Comparison of ENCODE assay signal across 1 cellular context in genomic region chr17:82020874-82021727, GRCh38.
A peak's percentile ranks its signal among the peaks of the same experiment; 100 is the strongest.
TF ChIP-seq lines count a peak whose summit lies in the region.

No MANE protein-coding gene starts in this region.

TF ChIP-seq in HepG2, 621 proteins besides CTCF, POLR2A, EP300 and RAD21 (continued from another document and continues in another):
- peak; percentile 52; the same call in 1 of the 2 replicates for TF ChIP-seq TFDP1 (CRISPR knock-in tag; IDR thresholded peaks at IDR 0.05; ENCODE audit: borderline replicate concordance)
- TF ChIP-seq ZNF737 (CRISPR knock-in tag; IDR thresholded peaks at IDR 0.05; ENCODE audit: borderline replicate concordance), result 0 out of 2 replicates have a peak, but pooled peaks have one; percentile 26
- peak; percentile 12; the same call in 1 of the 2 replicates for TF ChIP-seq ZMYM3 (CRISPR knock-in tag; IDR thresholded peaks at IDR 0.05)
- TF ChIP-seq MYNN (CRISPR knock-in tag; IDR thresholded peaks at IDR 0.05; ENCODE audit: low read depth), result no peak
- TF ChIP-seq ZNF484 (CRISPR knock-in tag; IDR thresholded peaks at IDR 0.05; ENCODE audit: borderline replicate concordance, low read depth), result no peak
- no peak for TF ChIP-seq PTBP1 (IDR thresholded peaks at IDR 0.05; ENCODE audit: low read depth, low read length, poor library complexity, severe bottlenecking)
- TF ChIP-seq ZNF589 (CRISPR knock-in tag; conservative IDR thresholded peaks at IDR 0.05), result no peak; the same call in 1 of the 2 replicates
- TF ChIP-seq KDM1A (CRISPR knock-in tag; IDR thresholded peaks at IDR 0.05), result 0 out of 2 replicates have a peak, but pooled peaks have one; percentile 40
- TF ChIP-seq MTF2 (CRISPR knock-in tag; IDR thresholded peaks at IDR 0.05; ENCODE audit: borderline replicate concordance), result peak; percentile 88; the same call in 1 of the 2 replicates
- TF ChIP-seq MEF2D (CRISPR knock-in tag; IDR thresholded peaks at IDR 0.05), result peak; percentile 83; the same call in 1 of the 2 replicates
- TF ChIP-seq SOX6 (IDR thresholded peaks at IDR 0.05), result no peak
- TF ChIP-seq SOX6 (CRISPR knock-in tag; IDR thresholded peaks at IDR 0.05), result peak; percentile 38; the same call in 1 of the 2 replicates
- TF ChIP-seq PLSCR1 (CRISPR knock-in tag; IDR thresholded peaks at IDR 0.05; ENCODE audit: borderline replicate concordance), result no peak
- TF ChIP-seq ZNF282 (IDR thresholded peaks at IDR 0.05; ENCODE audit: partially characterized antibody), result no peak
- peak; percentile 83; the same call in 1 of the 2 replicates for TF ChIP-seq RELA (CRISPR knock-in tag; IDR thresholded peaks at IDR 0.05)
- no peak for TF ChIP-seq IRF1 (CRISPR knock-in tag; IDR thresholded peaks at IDR 0.05; ENCODE audit: low read depth)
- peak; percentile 78 for TF ChIP-seq RBM22 (optimal IDR thresholded peaks at IDR 0.05; ENCODE audit: low read length)
- TF ChIP-seq ZNF350 (CRISPR knock-in tag; IDR thresholded peaks at IDR 0.05; ENCODE audit: borderline replicate concordance, low read depth), result peak; percentile 75
- peak; percentile 78; the same call in 1 of the 2 replicates for TF ChIP-seq ZNF431 (CRISPR knock-in tag; IDR thresholded peaks at IDR 0.05; ENCODE audit: borderline replicate concordance, low read depth)
- peak; percentile 76; the same call in 1 of the 2 replicates for TF ChIP-seq CHCHD3 (CRISPR knock-in tag; IDR thresholded peaks at IDR 0.05)
- peak; percentile 91; the same call in 1 of the 2 replicates for TF ChIP-seq ZNF724P (CRISPR knock-in tag; IDR thresholded peaks at IDR 0.05; ENCODE audit: borderline replicate concordance)
- no peak for TF ChIP-seq KAT2B (IDR thresholded peaks at IDR 0.05; ENCODE audit: borderline replicate concordance, low read depth, low read length)
- peak; percentile 80 for TF ChIP-seq ZNF777 (CRISPR knock-in tag; IDR thresholded peaks at IDR 0.05)
- TF ChIP-seq HNF1B (CRISPR knock-in tag; IDR thresholded peaks at IDR 0.05), result peak; percentile 89
- TF ChIP-seq ZNF556 (CRISPR knock-in tag; IDR thresholded peaks at IDR 0.05; ENCODE audit: borderline replicate concordance), result no peak
- TF ChIP-seq ZNF782 (CRISPR knock-in tag; IDR thresholded peaks at IDR 0.05; ENCODE audit: borderline replicate concordance), result peak; percentile 54; the same call in 1 of the 2 replicates
- TF ChIP-seq PAWR (CRISPR knock-in tag; IDR thresholded peaks at IDR 0.05; ENCODE audit: borderline replicate concordance), result 0 out of 2 replicates have a peak, but pooled peaks have one; percentile 78
- peak; percentile 31; the same call in 1 of the 2 replicates for TF ChIP-seq NCOA2 (CRISPR knock-in tag; IDR thresholded peaks at IDR 0.05)
- peak; percentile 37 for TF ChIP-seq SP2 (CRISPR knock-in tag; IDR thresholded peaks at IDR 0.05)
- TF ChIP-seq EED (CRISPR knock-in tag; IDR thresholded peaks at IDR 0.05), result peak; percentile 92
- TF ChIP-seq ZEB1 (IDR thresholded peaks at IDR 0.05; ENCODE audit: insufficient replicate concordance, low read depth), result peak; percentile 61
- TF ChIP-seq GZF1 (CRISPR knock-in tag; IDR thresholded peaks at IDR 0.05), result peak; percentile 87; the same call in 1 of the 2 replicates
- no peak for TF ChIP-seq ZNF563 (CRISPR knock-in tag; IDR thresholded peaks at IDR 0.05)
- TF ChIP-seq HOXA9 (CRISPR knock-in tag; IDR thresholded peaks at IDR 0.05; ENCODE audit: borderline replicate concordance), result no peak
- TF ChIP-seq ZMYM4 (CRISPR knock-in tag; IDR thresholded peaks at IDR 0.05), result peak; percentile 21; the same call in 1 of the 2 replicates
- no peak for TF ChIP-seq SETDB1 (CRISPR knock-in tag; IDR thresholded peaks at IDR 0.05; ENCODE audit: borderline replicate concordance)
- TF ChIP-seq SNAPC2 (CRISPR knock-in tag; IDR thresholded peaks at IDR 0.05), result 0 out of 2 replicates have a peak, but pooled peaks have one; percentile 56
- TF ChIP-seq ZNF766 (CRISPR knock-in tag; IDR thresholded peaks at IDR 0.05; ENCODE audit: borderline replicate concordance), result 0 out of 2 replicates have a peak, but pooled peaks have one; percentile 49
- TF ChIP-seq ZNF232 (CRISPR knock-in tag; IDR thresholded peaks at IDR 0.05; ENCODE audit: borderline replicate concordance), result peak; percentile 85; the same call in 1 of the 2 replicates
- TF ChIP-seq ZFP36 (IDR thresholded peaks at IDR 0.05; ENCODE audit: borderline replicate concordance, low read depth, low read length, partially characterized antibody), result peak; percentile 39
- no peak; the same call in 1 of the 2 replicates for TF ChIP-seq HOMEZ (CRISPR knock-in tag; IDR thresholded peaks at IDR 0.05; ENCODE audit: low read depth)
- peak; percentile 49; the same call in 1 of the 2 replicates for TF ChIP-seq FOXJ3 (CRISPR knock-in tag; IDR thresholded peaks at IDR 0.05; ENCODE audit: borderline replicate concordance)
- peak; percentile 58; the same call in 1 of the 2 replicates for TF ChIP-seq IKZF5 (CRISPR knock-in tag; IDR thresholded peaks at IDR 0.05)
- no peak for TF ChIP-seq ZNF33A (CRISPR knock-in tag; IDR thresholded peaks at IDR 0.05; ENCODE audit: borderline replicate concordance)
- TF ChIP-seq HMG20B (CRISPR knock-in tag; conservative IDR thresholded peaks at IDR 0.05), result no peak; the same call in 1 of the 2 replicates
- TF ChIP-seq ZNF10 (CRISPR knock-in tag; IDR thresholded peaks at IDR 0.05; ENCODE audit: borderline replicate concordance, low read depth), result no peak; the same call in 1 of the 2 replicates
- TF ChIP-seq GTF2F1 (IDR thresholded peaks at IDR 0.05; ENCODE audit: low read length), result no peak
- TF ChIP-seq KLF12 (CRISPR knock-in tag; IDR thresholded peaks at IDR 0.05; ENCODE audit: borderline replicate concordance), result peak; percentile 84
- TF ChIP-seq AHR (CRISPR knock-in tag; IDR thresholded peaks at IDR 0.05), result 0 out of 2 replicates have a peak, but pooled peaks have one; percentile 52
- no peak for TF ChIP-seq CREBL2 (CRISPR knock-in tag; IDR thresholded peaks at IDR 0.05; ENCODE audit: borderline replicate concordance)
- peak; percentile 45 for TF ChIP-seq DBP (CRISPR knock-in tag; IDR thresholded peaks at IDR 0.05; ENCODE audit: not compliant biosample characterization)
- TF ChIP-seq ZNF510 (CRISPR knock-in tag; IDR thresholded peaks at IDR 0.05; ENCODE audit: low read depth), result 0 out of 2 replicates have a peak, but pooled peaks have one; percentile 22
- TF ChIP-seq ZNF17 (CRISPR knock-in tag; IDR thresholded peaks at IDR 0.05), result no peak
- no peak for TF ChIP-seq PHB2 (IDR thresholded peaks at IDR 0.05; ENCODE audit: partially characterized antibody)
- peak; percentile 76; the same call in 1 of the 2 replicates for TF ChIP-seq NCOA1 (CRISPR knock-in tag; IDR thresholded peaks at IDR 0.05)
- TF ChIP-seq SP1 (IDR thresholded peaks at IDR 0.05), result no peak
- TF ChIP-seq SP1 (CRISPR knock-in tag; IDR thresholded peaks at IDR 0.05), result peak; percentile 62
- peak; percentile 96 for TF ChIP-seq KDM2A (CRISPR knock-in tag; IDR thresholded peaks at IDR 0.05; ENCODE audit: borderline replicate concordance, low read depth)
